8 cellular contexts compared by ENCODE assay signal in the genomic region with DNA sequence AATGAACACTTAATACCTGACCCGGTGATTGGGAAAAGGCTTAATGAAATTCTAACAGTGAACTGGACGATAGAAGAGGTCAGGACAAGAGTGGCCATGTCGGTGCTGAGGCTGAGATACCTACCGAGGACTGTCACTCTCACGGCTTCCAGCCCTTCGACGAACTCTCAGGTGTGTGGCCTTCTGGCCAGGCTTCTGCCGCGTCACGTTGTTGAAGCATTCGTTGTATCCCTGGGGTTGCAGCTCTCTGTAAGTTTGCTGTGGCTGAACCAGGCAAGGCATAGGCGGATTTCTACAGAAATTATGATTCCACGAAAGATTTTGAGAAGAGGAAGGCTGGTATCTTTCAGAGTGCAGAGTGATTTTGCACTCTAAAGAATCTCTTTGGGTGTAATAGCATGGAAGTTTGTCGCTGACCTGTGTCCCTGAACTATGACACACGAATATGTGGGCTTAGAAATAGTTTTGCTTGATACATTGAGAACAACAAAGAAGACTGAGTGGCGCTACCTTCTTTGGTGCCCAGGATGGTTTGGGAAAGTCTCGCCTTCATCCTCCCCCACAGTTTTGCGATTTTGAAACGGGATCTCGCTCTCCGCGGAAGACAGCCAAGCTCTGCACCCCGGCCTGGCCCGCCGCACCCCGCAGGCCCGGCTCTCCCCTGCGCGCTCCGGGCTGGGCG. TPM values are rescaled to one million over a fixed set of nuclear protein-coding genes. Genes with fewer than 3 reads are reported as not detected.
DNase-seq lines count a peak whose midpoint lies in the region.

No MANE protein-coding gene starts in this region.

- peak overlapping the region; percentile 47 for H3K27ac Mint-ChIP-seq in activated T-cell treated with anti-CD3 and anti-CD28 coated beads, Interleukin-2, amount 50 U/mL, for 24 hours
- H3K27ac Mint-ChIP-seq in activated naive CD8-positive, alpha-beta T cell treated with anti-CD3 and anti-CD28 coated beads for 36 hours, result no peak overlapping the region
- H3K27ac Mint-ChIP-seq in immature natural killer cell, result peak overlapping the region in 5 of 6 donors; percentile 32 to 85 (median 74)

- no peak for DNase-seq in activated T-cell treated with anti-CD3 and anti-CD28 coated beads, Interleukin-2, amount 50 U/mL, for 24 hours
- DNase-seq in activated T-cell treated with anti-CD3 and anti-CD28 coated beads, Interleukin-2, amount 50 U/mL, for 48 hours, result no peak
- DNase-seq in activated naive CD8-positive, alpha-beta T cell treated with anti-CD3 and anti-CD28 coated beads for 36 hours, result no peak
- DNase-seq in immature natural killer cell (no peak), NCI-H524 treated with DMSO at 0.1 percent for 48 hours (lab: John Stamatoyannopoulos, UW) (no peak), SW 1271 (lab: John Stamatoyannopoulos, UW) (no peak)
- no peak for DNase-seq in stimulated activated CD4-positive, alpha-beta T cell treated with anti-CD3 and anti-CD28 coated beads, Interleukin-1b, Interleukin-23, amount 100 ng/mL, for 48 hours

- H3K27ac ChIP-seq in thymus (ENCODE audit: low read depth), result no peak overlapping the region

- H3K9me3 Mint-ChIP-seq in activated T-cell treated with anti-CD3 and anti-CD28 coated beads, Interleukin-2, amount 50 U/mL, for 24 hours, result no peaks in the 10 kb centered on the region
- H3K9me3 Mint-ChIP-seq in activated naive CD8-positive, alpha-beta T cell treated with anti-CD3 and anti-CD28 coated beads for 36 hours, result no peaks in the 10 kb centered on the region
- H3K9me3 Mint-ChIP-seq in immature natural killer cell, result peaks cover 0 to 4% (median 0%) of the 10 kb centered on the region in 6 donors

- H3K36me3 Mint-ChIP-seq in activated T-cell treated with anti-CD3 and anti-CD28 coated beads, Interleukin-2, amount 50 U/mL, for 24 hours (ENCODE audit: low read depth), result no peaks in the 10 kb centered on the region
- no peaks in the 10 kb centered on the region for H3K36me3 Mint-ChIP-seq in activated naive CD8-positive, alpha-beta T cell treated with anti-CD3 and anti-CD28 coated beads for 36 hours
- peaks cover 0 to 9% (median 4%) of the 10 kb centered on the region in 3 donors for H3K36me3 Mint-ChIP-seq in immature natural killer cell

- 49% methylated on average over 31 of the region's 31 CpGs for WGBS in thymus

- peaks cover 42% of the 10 kb centered on the region for H3K27me3 Mint-ChIP-seq in activated T-cell treated with anti-CD3 and anti-CD28 coated beads, Interleukin-2, amount 50 U/mL, for 24 hours
- peaks cover 36% of the 10 kb centered on the region for H3K27me3 Mint-ChIP-seq in activated naive CD8-positive, alpha-beta T cell treated with anti-CD3 and anti-CD28 coated beads for 36 hours
- peaks cover 0 to 5% (median 4%) of the 10 kb centered on the region in 3 donors for H3K27me3 Mint-ChIP-seq in immature natural killer cell (ENCODE audit: low read depth in 3 of 3)

- H3K36me3 ChIP-seq in thymus (ENCODE audit: control insufficient read depth, insufficient read depth), result no peaks in the 10 kb centered on the region

- H3K4me3 Mint-ChIP-seq in activated T-cell treated with anti-CD3 and anti-CD28 coated beads, Interleukin-2, amount 50 U/mL, for 24 hours, result peak overlapping the region; percentile 61
- H3K4me3 Mint-ChIP-seq in activated naive CD8-positive, alpha-beta T cell treated with anti-CD3 and anti-CD28 coated beads for 36 hours, result peak overlapping the region; percentile 68
- H3K4me3 Mint-ChIP-seq in immature natural killer cell, result peak overlapping the region; percentile 79 to 92 (median 81)

- peak overlapping the region; percentile 55 for H3K4me3 ChIP-seq in thymus (ENCODE audit: low read length)

- H3K4me1 Mint-ChIP-seq in activated T-cell treated with anti-CD3 and anti-CD28 coated beads, Interleukin-2, amount 50 U/mL, for 24 hours (ENCODE audit: low read depth), result peaks cover 22% of the 10 kb centered on the region
- H3K4me1 Mint-ChIP-seq in activated naive CD8-positive, alpha-beta T cell treated with anti-CD3 and anti-CD28 coated beads for 36 hours, result peaks cover 16% of the 10 kb centered on the region
- H3K4me1 Mint-ChIP-seq in immature natural killer cell, result peaks cover 20 to 24% of the 10 kb centered on the region in 2 donors

- H3K27me3 ChIP-seq in thymus (ENCODE audit: control insufficient read depth, insufficient read depth), result peaks cover 6% of the 10 kb centered on the region

- H3K9me3 ChIP-seq in thymus (ENCODE audit: control insufficient read depth), result no peaks in the 10 kb centered on the region

- peaks cover 9% of the 10 kb centered on the region for H3K4me1 ChIP-seq in thymus (ENCODE audit: control insufficient read depth, insufficient read depth, low read length)

RNA-seq across cellular contexts. Expression of a gene that starts 0.4 kb away (rescaled TPM):
- total RNA-seq in activated naive CD8-positive, alpha-beta T cell treated with anti-CD3 and anti-CD28 coated beads for 36 hours, result 1 to 10 TPM; 1.4 to 1.5 TPM
- polyA plus RNA-seq in immature natural killer cell (10 to 100 TPM in 1 of 3 donors, 1 to 10 TPM in 2; 1.1 to 10.1 (median 4.9) TPM), thymus (0.14 TPM)

RNA-seq across cellular contexts. Expression of a gene that starts 45.8 kb away (rescaled TPM):
- under 1 TPM in 1 of 2 experiments, not detected in 1; 0.37 TPM for total RNA-seq in activated naive CD8-positive, alpha-beta T cell treated with anti-CD3 and anti-CD28 coated beads for 36 hours
- not detected for polyA plus RNA-seq in immature natural killer cell
- 0.02 TPM for polyA plus RNA-seq in thymus

RNA-seq across cellular contexts. Expression of a gene that starts 50.8 kb away (rescaled TPM):
- 1 to 10 TPM in 1 of 2 experiments, under 1 TPM in 1; 0.93 to 1.1 TPM for total RNA-seq in activated naive CD8-positive, alpha-beta T cell treated with anti-CD3 and anti-CD28 coated beads for 36 hours
- polyA plus RNA-seq in immature natural killer cell (1 to 10 TPM; 1.5 to 2.3 (median 1.5) TPM), thymus (3.3 TPM)
